ENCODE assay signal across 1 cellular context in genomic region chr4:81196126-81196650, GRCh38.
TF ChIP-seq lines count a peak whose summit lies in the region.

No MANE protein-coding gene starts in this region.

TF ChIP-seq in IMR-90, 13 proteins besides CTCF, POLR2A, EP300 and RAD21:
- no peak for TF ChIP-seq BHLHE40 (IDR thresholded peaks at IDR 0.05; ENCODE audit: low read depth, low read length)
- TF ChIP-seq NFE2L2 (IDR thresholded peaks at IDR 0.05; ENCODE audit: low read depth, low read length), result no peak
- no peak for TF ChIP-seq FOS (IDR thresholded peaks at IDR 0.05; ENCODE audit: low read depth, low read length)
- no peak for TF ChIP-seq ELK1 (IDR thresholded peaks at IDR 0.05; ENCODE audit: borderline replicate concordance, low read depth, low read length)
- no peak for TF ChIP-seq MXI1 (IDR thresholded peaks at IDR 0.05; ENCODE audit: borderline replicate concordance, low read depth, low read length)
- no peak for TF ChIP-seq RCOR1 (IDR thresholded peaks at IDR 0.05; ENCODE audit: insufficient replicate concordance, low read length)
- no peak for TF ChIP-seq MAFK (IDR thresholded peaks at IDR 0.05; ENCODE audit: low read depth, low read length)
- TF ChIP-seq CHD1 (IDR thresholded peaks at IDR 0.05; ENCODE audit: low read depth, low read length), result no peak
- TF ChIP-seq MAZ (IDR thresholded peaks at IDR 0.05; ENCODE audit: borderline replicate concordance, low read depth, low read length), result no peak
- TF ChIP-seq RFX5 (IDR thresholded peaks at IDR 0.05; ENCODE audit: low read depth, low read length), result no peak
- TF ChIP-seq USF2 (IDR thresholded peaks at IDR 0.05; ENCODE audit: low read depth, low read length), result no peak
- no peak for TF ChIP-seq SMC3 (IDR thresholded peaks at IDR 0.05; ENCODE audit: low read depth, low read length)
- no peak for TF ChIP-seq CEBPB (IDR thresholded peaks at IDR 0.05; ENCODE audit: low read depth, low read length)
